In genomic region chr13:40666058-40666904, GRCh38 we compare ENCODE assay signal across 8 cellular contexts. TPM values are rescaled to one million over a fixed set of nuclear protein-coding genes. Genes with fewer than 3 reads are reported as not detected.
DNase-seq lines count a peak whose midpoint lies in the region; ATAC-seq and TF ChIP-seq lines count a peak whose summit lies in the region.

FOXO1 (minus strand) TSS chr13:40666641; CDS start chr13:40666212, 429 bp downstream.

- H3K4me1 ChIP-seq in endodermal cell (ENCODE audit: control insufficient read depth, insufficient read depth, low read length) (peaks cover 5% of the 10 kb centered on the region), mesodermal cell (ENCODE audit: control insufficient read depth, insufficient read depth, low read length, poor library complexity, severe bottlenecking) (peaks cover 18% of the 10 kb centered on the region)

- peaks cover 0 to 6% (median 0%) of the 10 kb centered on the region in 7 donors for H3K9me3 Mint-ChIP-seq in CD14-positive monocyte
- H3K9me3 Mint-ChIP-seq in activated CD8-positive, alpha-beta memory T cell treated with anti-CD3 and anti-CD28 coated beads, Interleukin-2, amount 10 ng/mL, durations not matched to agents 7 days and 5 days (ENCODE audit: low read depth), result no peaks in the 10 kb centered on the region
- no peaks in the 10 kb centered on the region for H3K9me3 Mint-ChIP-seq in endodermal cell

- no peaks in the 10 kb centered on the region for H3K36me3 ChIP-seq in endodermal cell (ENCODE audit: control insufficient read depth, insufficient read depth, low read length)
- H3K36me3 ChIP-seq in mesodermal cell (ENCODE audit: control insufficient read depth, insufficient read depth, low read length), result no peaks in the 10 kb centered on the region

- H3K4me1 Mint-ChIP-seq in CD14-positive monocyte (peaks cover 36% of the 10 kb centered on the region), endodermal cell (peaks cover 32% of the 10 kb centered on the region)
- peaks cover 30% of the 10 kb centered on the region for H3K4me1 Mint-ChIP-seq in activated CD8-positive, alpha-beta memory T cell treated with anti-CD3 and anti-CD28 coated beads, Interleukin-2, amount 10 ng/mL, durations not matched to agents 7 days and 5 days

- H3K27me3 ChIP-seq in endodermal cell (ENCODE audit: control insufficient read depth, insufficient read depth, low read length, poor library complexity, severe bottlenecking), result no peaks in the 10 kb centered on the region

- H3K4me3 Mint-ChIP-seq in CD14-positive monocyte, result peak within 1 kb of the TSS; percentile 96 to 97
- H3K4me3 Mint-ChIP-seq in activated CD8-positive, alpha-beta memory T cell treated with anti-CD3 and anti-CD28 coated beads, Interleukin-2, amount 10 ng/mL, durations not matched to agents 7 days and 5 days, result peak within 1 kb of the TSS; percentile 91
- peak within 1 kb of the TSS; percentile 93 for H3K4me3 Mint-ChIP-seq in endodermal cell

- CTCF ChIA-PET in activated CD8-positive, alpha-beta memory T cell treated with anti-CD3 and anti-CD28 coated beads, Interleukin-2, amount 10 ng/mL, durations not matched to agents 7 days and 5 days (lab: Charles Lee), result interaction anchor here (0.7 to 1.8 kb wide), 5 partner anchors 10 to 111 kb away, joined by 3 to 5 read pairs (median 4); no protein-coding TSS in a partner anchor

- TF ChIP-seq CTCF in CD14-positive monocyte (IDR thresholded peaks at IDR 0.05) (no peak), endodermal cell (conservative IDR thresholded peaks at IDR 0.05) (no peak)

- no peaks in the 10 kb centered on the region for H3K9me3 ChIP-seq in endodermal cell (ENCODE audit: control insufficient read depth, low read length)
- H3K9me3 ChIP-seq in mesodermal cell (ENCODE audit: control insufficient read depth, low read length), result no peaks in the 10 kb centered on the region

- H3K27ac ChIP-seq in endodermal cell (ENCODE audit: low read depth, low read length) (peak within 1 kb of the TSS; percentile 62), mesodermal cell (ENCODE audit: low read depth, low read length, severe bottlenecking) (peak within 1 kb of the TSS; percentile 59)

- peak within 1 kb of the TSS; percentile 71 for H3K9ac ChIP-seq in endodermal cell (ENCODE audit: extremely low read depth, low read length, poor library complexity, severe bottlenecking)

- intact Hi-C loops in CD14-positive monocyte (cut with micrococcal nuclease), result loop anchor here (5.0 to 10.0 kb wide), 5 partner anchors 39 to 264 kb away; partner anchors contain the start of genes MRPS31 (in 1 of the 2) and SLC25A15 (in 1 of the 2)

- peak; percentile 75 for DNase-seq in CD14-positive monocyte (ENCODE audit: low spot score)
- DNase-seq in GM19240 (ENCODE audit: insufficient read length, low spot score), result peak; percentile 89
- peak; percentile 72 for DNase-seq in NOMO-1 treated with DMSO at 0.1 percent for 48 hours (lab: John Stamatoyannopoulos, UW; ENCODE audit: unreplicated experiment)
- peak; percentile 88 for DNase-seq in activated CD8-positive, alpha-beta memory T cell treated with anti-CD3 and anti-CD28 coated beads, Interleukin-2, amount 10 ng/mL, durations not matched to agents 7 days and 5 days
- peak; percentile 93 for DNase-seq in endodermal cell
- DNase-seq in stimulated activated CD8-positive, alpha-beta memory T cell treated with anti-CD3 and anti-CD28 coated beads, Interleukin-15, amount 100 ng/mL, for 24 hours (ENCODE audit: low read depth), result peak; percentile 73

- H3K27me3 Mint-ChIP-seq in CD14-positive monocyte (ENCODE audit: low read depth in 3 of 3) (peaks cover 14 to 23% (median 19%) of the 10 kb centered on the region in 3 donors), endodermal cell (ENCODE audit: insufficient read depth) (no peaks in the 10 kb centered on the region)
- H3K27me3 Mint-ChIP-seq in activated CD8-positive, alpha-beta memory T cell treated with anti-CD3 and anti-CD28 coated beads, Interleukin-2, amount 10 ng/mL, durations not matched to agents 7 days and 5 days, result no peaks in the 10 kb centered on the region

- 0 to 1% methylated on average over 28 to 93 of the region's 103 CpGs for WGBS in endodermal cell (ENCODE audit: insufficient coverage in 1 of 2, insufficient read length in 1 of 2), 2 experiments
- 0 to 1% methylated on average over 63 to 80 of the region's 103 CpGs for WGBS in mesodermal cell (ENCODE audit: insufficient coverage in 2 of 2), 2 experiments

- peaks cover 5 to 10% of the 10 kb centered on the region in 2 donors for H3K36me3 Mint-ChIP-seq in CD14-positive monocyte
- peaks cover 5% of the 10 kb centered on the region for H3K36me3 Mint-ChIP-seq in activated CD8-positive, alpha-beta memory T cell treated with anti-CD3 and anti-CD28 coated beads, Interleukin-2, amount 10 ng/mL, durations not matched to agents 7 days and 5 days
- no peaks in the 10 kb centered on the region for H3K36me3 Mint-ChIP-seq in endodermal cell (ENCODE audit: low read depth)

- H3K27ac Mint-ChIP-seq in CD14-positive monocyte, result peak within 1 kb of the TSS; percentile 81 to 94 (median 92)
- peak within 1 kb of the TSS; percentile 94 for H3K27ac Mint-ChIP-seq in activated CD8-positive, alpha-beta memory T cell treated with anti-CD3 and anti-CD28 coated beads, Interleukin-2, amount 10 ng/mL, durations not matched to agents 7 days and 5 days
- H3K27ac Mint-ChIP-seq in endodermal cell, result peak within 1 kb of the TSS; percentile 84

- ATAC-seq in HG03442 (IDR thresholded peaks at IDR 0.05; ENCODE audit: unreplicated experiment), result peak; percentile 58
- ATAC-seq in activated CD8-positive, alpha-beta memory T cell treated with anti-CD3 and anti-CD28 coated beads, Interleukin-2, amount 10 ng/mL, durations not matched to agents 7 days and 5 days, result peak; percentile 73

- H3K4me3 ChIP-seq in endodermal cell (ENCODE audit: low read length) (peak within 1 kb of the TSS; percentile 79), mesodermal cell (ENCODE audit: extremely low read depth, insufficient read depth, low read length, poor library complexity, severe bottlenecking) (peak within 1 kb of the TSS; percentile 88)

RNA-seq across cellular contexts. Expression of gene FOXO1, which starts in this region (rescaled TPM):
- 10 to 100 TPM in 1 of 2 donors, 1 to 10 TPM in 1; 3.1 to 11.3 TPM for polyA plus RNA-seq in CD14-positive monocyte
- 10 to 100 TPM; 20.2 to 27.1 TPM for total RNA-seq in activated CD8-positive, alpha-beta memory T cell treated with anti-CD3 and anti-CD28 coated beads, Interleukin-2, amount 10 ng/mL, durations not matched to agents 7 days and 5 days
- total RNA-seq in endodermal cell, result 10 to 100 TPM; 20.1 to 29.7 TPM
- polyA plus RNA-seq in endodermal cell (2013, experiment 1 of 2), result 10.5 TPM
- 10.4 TPM for polyA plus RNA-seq in endodermal cell (2013, experiment 2 of 2)
- 19.2 TPM for polyA plus RNA-seq in mesodermal cell (2013, experiment 1 of 2)
- 16.7 TPM for polyA plus RNA-seq in mesodermal cell (2013, experiment 2 of 2)

Comparison
In these comparisons a context has a peak if more than half of its experiments do, and no peak if none do; other contexts are left out.
1. Peak in every context shown above with its lines: DNase-seq, ATAC-seq, H3K4me3 ChIP-seq and H3K27ac ChIP-seq.